In the genomic region with DNA sequence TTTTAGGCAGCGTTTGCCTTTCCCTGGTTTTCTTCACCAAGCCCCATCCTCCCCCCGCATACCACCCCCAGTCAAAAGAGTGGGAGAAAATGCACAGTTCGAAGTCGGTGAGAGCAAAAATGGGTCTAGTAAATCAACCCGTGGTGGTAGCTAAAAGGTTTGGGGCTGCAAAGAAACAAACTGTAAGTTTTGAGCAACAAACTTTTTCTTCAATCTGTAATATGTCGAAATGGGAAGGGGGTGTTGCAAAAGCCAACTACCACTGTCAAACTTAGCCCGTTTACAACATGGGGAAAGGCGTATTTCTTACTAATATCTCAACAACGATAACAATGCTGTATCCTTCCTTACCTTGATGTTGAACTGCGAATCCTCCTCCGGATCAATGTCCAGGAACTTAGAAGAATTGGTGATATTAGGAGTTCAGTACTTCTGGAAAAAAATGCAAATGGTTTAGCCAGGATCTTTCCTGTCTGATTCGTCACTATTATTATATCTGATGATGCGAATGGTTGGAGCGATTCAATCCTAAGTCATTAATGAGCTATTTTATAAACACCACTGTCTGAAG, we compare ENCODE assay signal across 8 cellular contexts. TPM values are rescaled to one million over a fixed set of nuclear protein-coding genes. Genes with fewer than 3 reads are reported as not detected.
A peak's percentile ranks its signal among the peaks of the same experiment; 100 is the strongest.
DNase-seq lines count a peak whose midpoint lies in the region; ATAC-seq, FAIRE-seq and TF ChIP-seq lines count a peak whose summit lies in the region.

No MANE protein-coding gene starts in this region.

- H3K4me3 ChIP-seq in GM06990 (replicated peaks; ENCODE audit: low read depth, low read length) (peak overlapping the region; percentile 78), bronchial epithelial cell (ENCODE audit: low read depth, low read length) (peak overlapping the region; percentile 61), muscle layer of duodenum (ENCODE audit: low read depth in 1 of 2, low read length in 2 of 2) (peak overlapping the region; percentile 83 to 93)

- peaks cover 0 to 54% of the 10 kb centered on the region in 2 donors for H3K4me1 ChIP-seq in muscle layer of duodenum (ENCODE audit: control insufficient read depth in 1 of 2, insufficient read depth in 2 of 2, low read length in 2 of 2)

- DNase-seq in GM06990 (ENCODE audit: extremely low read depth, insufficient read length) (no peak), NCI-H460 (ENCODE audit: extremely low read depth, low read depth) (peak; percentile 53), bronchial epithelial cell (ENCODE audit: low read depth) (peak; percentile 20), GM19239 (ENCODE audit: insufficient read length, low spot score) (no peak)
- no peak for DNase-seq in stimulated activated naive CD4-positive, alpha-beta T cell treated with Interleukin-2 at 50 U/mL for 16 hours (lab: John Stamatoyannopoulos, UW)

- FAIRE-seq in bronchial epithelial cell (lab: Jason Lieb, UNC) = no peak
- no peak for FAIRE-seq in GM19239 (lab: Jason Lieb, UNC)

- H3K9me3 ChIP-seq in muscle layer of duodenum (ENCODE audit: control insufficient read depth in 1 of 2, low read length in 2 of 2) = no peaks in the 10 kb centered on the region

- H3K36me3 ChIP-seq in GM06990 (ENCODE audit: control insufficient read depth, insufficient read depth, low read length) = no peaks in the 10 kb centered on the region
- H3K36me3 ChIP-seq in bronchial epithelial cell (ENCODE audit: control insufficient read depth, insufficient read depth, low read length) = no peaks in the 10 kb centered on the region
- H3K36me3 ChIP-seq in muscle layer of duodenum (ENCODE audit: control insufficient read depth in 1 of 2, insufficient read depth in 2 of 2, low read length in 2 of 2) = peaks cover 0 to 4% of the 10 kb centered on the region in 2 donors

- ATAC-seq in HG03025 (IDR thresholded peaks at IDR 0.05; ENCODE audit: low FRiP score, unreplicated experiment) = no peak
- ATAC-seq in HG02973 (IDR thresholded peaks at IDR 0.05; ENCODE audit: unreplicated experiment) = no peak

- H3K27ac ChIP-seq in muscle layer of duodenum (ENCODE audit: low read length) = no peak overlapping the region

- H3K27me3 ChIP-seq in GM06990 (replicated peaks; ENCODE audit: control insufficient read depth, insufficient read depth, low read length) (no peaks in the 10 kb centered on the region; the same call in none of the 2 replicates), bronchial epithelial cell (ENCODE audit: control insufficient read depth, insufficient read depth, low read length) (peaks cover 58% of the 10 kb centered on the region), muscle layer of duodenum (ENCODE audit: low read depth, low read length) (peaks cover 59% of the 10 kb centered on the region)

- TF ChIP-seq CTCF in GM06990 (IDR thresholded peaks at IDR 0.05; ENCODE audit: insufficient read depth, low read length, poor library complexity, severe bottlenecking) (no peak), bronchial epithelial cell (IDR thresholded peaks at IDR 0.05; ENCODE audit: insufficient read depth, low read length, severe bottlenecking) (no peak)

RNA-seq across cellular contexts. Expression of a gene that starts 2.4 kb away (rescaled TPM):
- 13.4 and 13.7 TPM in 2 replicates for total RNA-seq in NCI-H460 (2014; rRNA removed; shearing (Covaris generic))
- 7.7 and 14.9 TPM in 2 replicates for polyA plus RNA-seq in NCI-H460 (2014; cell fraction: nucleus; rRNA removed)
- 1.6 and 2.0 TPM in 2 replicates for total RNA-seq in bronchial epithelial cell

Comparison
In these comparisons a context has a peak if more than half of its experiments do, and no peak if none do; other contexts are left out.
1. DNase-seq: peak in NCI-H460 (single experiment) and bronchial epithelial cell (single experiment); none in GM06990 (single experiment), GM19239 (single experiment) and stimulated activated naive CD4-positive, alpha-beta T cell treated with Interleukin-2 at 50 U/mL for 16 hours (single experiment).
2. Peak in every context shown above with its lines, with median percentiles within 50 percentile points of each other: H3K4me3 ChIP-seq.